Comparison of ENCODE assay signal across 1 cellular context in genomic region chr7:143248781-143249354, GRCh38.
TF ChIP-seq lines count a peak whose summit lies in the region.

No MANE protein-coding gene starts in this region.

TF ChIP-seq in HepG2, 621 proteins besides CTCF, POLR2A, EP300 and RAD21 (continued from another document and continues in another):
- TF ChIP-seq ZBTB10 (CRISPR knock-in tag; IDR thresholded peaks at IDR 0.05; ENCODE audit: borderline replicate concordance) = no peak
- TF ChIP-seq ZFP82 (CRISPR knock-in tag; IDR thresholded peaks at IDR 0.05; ENCODE audit: borderline replicate concordance) = no peak
- TF ChIP-seq ZNF326 (CRISPR knock-in tag; IDR thresholded peaks at IDR 0.05; ENCODE audit: borderline replicate concordance) = no peak
- no peak for TF ChIP-seq RFX1 (IDR thresholded peaks at IDR 0.05)
- TF ChIP-seq EZH2 (conservative IDR thresholded peaks at IDR 0.05; ENCODE audit: low read depth, low read length) = no peak
- no peak for TF ChIP-seq ZNF12 (CRISPR knock-in tag; IDR thresholded peaks at IDR 0.05)
- TF ChIP-seq TOPORS (CRISPR knock-in tag; IDR thresholded peaks at IDR 0.05) = 0 out of 2 replicates have a peak, but pooled peaks have one; percentile 51
- TF ChIP-seq ZNF891 (CRISPR knock-in tag; IDR thresholded peaks at IDR 0.05) = no peak
- no peak for TF ChIP-seq ZNF576 (CRISPR knock-in tag; IDR thresholded peaks at IDR 0.05)
- no peak for TF ChIP-seq ZBTB21 (CRISPR knock-in tag; IDR thresholded peaks at IDR 0.05)
- TF ChIP-seq ZIK1 (CRISPR knock-in tag; IDR thresholded peaks at IDR 0.05; ENCODE audit: borderline replicate concordance, low read depth) = no peak
- TF ChIP-seq ISX (CRISPR knock-in tag; conservative IDR thresholded peaks at IDR 0.05) = no peak
- no peak for TF ChIP-seq ZSCAN5A (CRISPR knock-in tag; IDR thresholded peaks at IDR 0.05; ENCODE audit: borderline replicate concordance)
- TF ChIP-seq HOXA9 (CRISPR knock-in tag; IDR thresholded peaks at IDR 0.05; ENCODE audit: borderline replicate concordance) = no peak
- no peak for TF ChIP-seq TEAD2 (CRISPR knock-in tag; IDR thresholded peaks at IDR 0.05)
- no peak for TF ChIP-seq PBX2 (CRISPR knock-in tag; IDR thresholded peaks at IDR 0.05)
- no peak for TF ChIP-seq GFI1 (CRISPR knock-in tag; IDR thresholded peaks at IDR 0.05; ENCODE audit: borderline replicate concordance)
- TF ChIP-seq RARG (CRISPR knock-in tag; IDR thresholded peaks at IDR 0.05; ENCODE audit: low read depth) = no peak
- no peak for TF ChIP-seq ZNF281 (CRISPR knock-in tag; IDR thresholded peaks at IDR 0.05; ENCODE audit: borderline replicate concordance)
- no peak for TF ChIP-seq PCBP1 (IDR thresholded peaks at IDR 0.05; ENCODE audit: borderline replicate concordance, low read depth, low read length)
- no peak for TF ChIP-seq SP5 (CRISPR knock-in tag; IDR thresholded peaks at IDR 0.05; ENCODE audit: borderline replicate concordance, low read depth)
- TF ChIP-seq GLMP (CRISPR knock-in tag; IDR thresholded peaks at IDR 0.05; ENCODE audit: borderline replicate concordance) = no peak
- TF ChIP-seq ZNF24 (IDR thresholded peaks at IDR 0.05) = no peak
- no peak for TF ChIP-seq ZNF720 (CRISPR knock-in tag; IDR thresholded peaks at IDR 0.05)
- no peak for TF ChIP-seq CAMTA2 (CRISPR knock-in tag; IDR thresholded peaks at IDR 0.05; ENCODE audit: borderline replicate concordance)
- TF ChIP-seq ZNF329 (CRISPR knock-in tag; IDR thresholded peaks at IDR 0.05; ENCODE audit: low read depth) = no peak
- no peak for TF ChIP-seq GTF2F1 (IDR thresholded peaks at IDR 0.05; ENCODE audit: low read length)
- TF ChIP-seq ZKSCAN5 (CRISPR knock-in tag; IDR thresholded peaks at IDR 0.05) = no peak
- TF ChIP-seq MAFK (conservative IDR thresholded peaks at IDR 0.05 in 1 of 2, IDR thresholded peaks at IDR 0.05 in 1 of 2; ENCODE audit: low read length in 2 of 2) = peak in 1 of 2 experiments; percentile 65; a peak in 2 of 4 replicates
- TF ChIP-seq SAP130 (CRISPR knock-in tag; IDR thresholded peaks at IDR 0.05; ENCODE audit: low read depth) = peak; percentile 40; the same call in 1 of the 2 replicates
- 0 out of 2 replicates have a peak, but pooled peaks have one; percentile 35 for TF ChIP-seq KDM6A (CRISPR knock-in tag; IDR thresholded peaks at IDR 0.05; ENCODE audit: low read depth)
- no peak for TF ChIP-seq ASH2L (IDR thresholded peaks at IDR 0.05; ENCODE audit: insufficient read length, low read depth, low read length)
- no peak for TF ChIP-seq TBP (CRISPR knock-in tag; IDR thresholded peaks at IDR 0.05)
- peak; percentile 23; the same call in 1 of the 2 replicates for TF ChIP-seq ZNF652 (CRISPR knock-in tag; IDR thresholded peaks at IDR 0.05; ENCODE audit: borderline replicate concordance, low read depth)
- TF ChIP-seq XRCC5 (optimal IDR thresholded peaks at IDR 0.05; ENCODE audit: low read length) = peak; percentile 43
- TF ChIP-seq ZNF784 (CRISPR knock-in tag; IDR thresholded peaks at IDR 0.05; ENCODE audit: borderline replicate concordance) = no peak
- peak; percentile 97 for TF ChIP-seq ZMYM2 (CRISPR knock-in tag; IDR thresholded peaks at IDR 0.05)
- TF ChIP-seq ZNF260 (CRISPR knock-in tag; IDR thresholded peaks at IDR 0.05; ENCODE audit: borderline replicate concordance, low read depth) = no peak
- TF ChIP-seq ATF4 (CRISPR knock-in tag; IDR thresholded peaks at IDR 0.05) = no peak
- TF ChIP-seq ZBTB8A (CRISPR knock-in tag; IDR thresholded peaks at IDR 0.05; ENCODE audit: borderline replicate concordance, low read depth) = no peak
- no peak for TF ChIP-seq FOSL2 (CRISPR knock-in tag; IDR thresholded peaks at IDR 0.05)
- no peak for TF ChIP-seq PHF5A (CRISPR knock-in tag; IDR thresholded peaks at IDR 0.05; ENCODE audit: low read depth, unreplicated experiment)
- no peak for TF ChIP-seq ZNF317 (CRISPR knock-in tag; IDR thresholded peaks at IDR 0.05)
- no peak for TF ChIP-seq PRPF4 (IDR thresholded peaks at IDR 0.05; ENCODE audit: low read depth, low read length, poor library complexity, severe bottlenecking)
- TF ChIP-seq NPAS2 (CRISPR knock-in tag; IDR thresholded peaks at IDR 0.05; ENCODE audit: borderline replicate concordance) = no peak
- TF ChIP-seq NCOA2 (CRISPR knock-in tag; IDR thresholded peaks at IDR 0.05) = 0 out of 2 replicates have a peak, but pooled peaks have one; percentile 36
- no peak for TF ChIP-seq PRDM4 (CRISPR knock-in tag; IDR thresholded peaks at IDR 0.05; ENCODE audit: borderline replicate concordance)
- TF ChIP-seq NFE2L1 (CRISPR knock-in tag; IDR thresholded peaks at IDR 0.05; ENCODE audit: borderline replicate concordance) = no peak
- TF ChIP-seq JARID2 (CRISPR knock-in tag; IDR thresholded peaks at IDR 0.05; ENCODE audit: insufficient replicate concordance) = no peak
- TF ChIP-seq POLR2AphosphoS2 (IDR thresholded peaks at IDR 0.05; ENCODE audit: low read depth, low read length) = no peak
- no peak for TF ChIP-seq SPEN (CRISPR knock-in tag; IDR thresholded peaks at IDR 0.05; ENCODE audit: low read depth)
- TF ChIP-seq HOXA7 (CRISPR knock-in tag; IDR thresholded peaks at IDR 0.05) = no peak
- TF ChIP-seq EEA1 (CRISPR knock-in tag; IDR thresholded peaks at IDR 0.05; ENCODE audit: borderline replicate concordance) = no peak
- TF ChIP-seq AGO2 (optimal IDR thresholded peaks at IDR 0.05; ENCODE audit: low read depth, low read length) = no peak
- peak; percentile 63 for TF ChIP-seq TEAD3 (CRISPR knock-in tag; optimal IDR thresholded peaks at IDR 0.05; ENCODE audit: borderline replicate concordance)
- TF ChIP-seq CHCHD3 (CRISPR knock-in tag; IDR thresholded peaks at IDR 0.05) = no peak
- no peak for TF ChIP-seq HOXA5 (CRISPR knock-in tag; IDR thresholded peaks at IDR 0.05)
- TF ChIP-seq ZBTB34 (CRISPR knock-in tag; IDR thresholded peaks at IDR 0.05) = 0 out of 2 replicates have a peak, but pooled peaks have one; percentile 34
- TF ChIP-seq SUZ12 (IDR thresholded peaks at IDR 0.05; ENCODE audit: low read depth, low read length) = no peak
